Comparison of ENCODE assay signal across 18 cellular contexts in the genomic region with DNA sequence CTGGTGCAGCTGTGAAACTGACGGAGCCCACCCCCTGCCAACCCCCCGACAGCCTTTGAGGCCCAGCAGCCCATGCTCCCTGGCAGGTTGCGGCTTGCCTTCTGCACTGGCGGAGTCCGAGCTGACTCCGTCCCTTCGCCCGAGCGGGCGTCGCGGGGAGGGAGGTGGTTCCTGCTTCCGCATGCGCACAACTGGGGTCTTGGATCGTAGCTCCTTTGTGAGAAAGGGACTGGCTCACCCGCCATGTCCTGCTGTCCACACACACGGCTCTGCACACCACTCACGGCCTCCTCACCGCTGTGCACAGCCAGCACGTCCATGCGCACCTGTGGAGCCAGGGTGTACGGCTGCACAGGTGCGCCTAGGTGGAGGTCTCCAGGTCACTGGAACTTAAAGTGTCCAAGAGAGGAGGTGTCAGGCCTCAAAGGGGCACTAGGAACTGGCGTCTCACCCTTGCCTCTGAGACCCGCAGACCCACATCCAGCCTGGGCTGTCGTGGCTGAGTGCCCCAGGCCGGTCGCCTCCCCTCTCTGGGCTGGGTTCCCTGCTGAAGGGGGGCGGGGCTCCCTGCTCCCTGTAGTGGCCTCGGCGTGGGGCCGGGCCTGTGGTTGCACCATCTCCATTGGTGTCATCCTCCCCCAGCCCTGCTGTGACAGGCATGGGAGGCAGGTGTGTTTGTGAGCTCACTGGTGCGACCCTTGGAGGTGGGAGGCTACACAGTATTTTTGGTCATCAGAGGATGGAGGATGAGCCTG. TPM values are rescaled to one million over a fixed set of nuclear protein-coding genes. Genes with fewer than 3 reads are reported as not detected.
"Had no signal": no experiment of that assay in that cellular context is flagged by ENCODE, and none has a peak within 500 bp of the region (broad histone marks: within the 10 kb centered on the region; RNA-seq: fewer than 3 reads in every experiment).

No MANE protein-coding gene starts in this region.

- H3K9me3 Mint-ChIP-seq: activated naive CD4-positive, alpha-beta T cell treated with anti-CD3 and anti-CD28 coated beads, Interleukin-2, amount 50 U/mL, for 72 hours; effector memory CD8-positive, alpha-beta T cell; immature natural killer cell; T-helper 2 cell treated with Interferon-gamma antibody and Interleukin-4, amounts not matched to agents 5 μg/mL and 100 μg/mL, for 36 hours had no signal

- ATAC-seq: activated naive CD4-positive, alpha-beta T cell treated with anti-CD3 and anti-CD28 coated beads, Interleukin-2, amount 50 U/mL, for 72 hours; effector memory CD8-positive, alpha-beta T cell; left lung; naive thymus-derived CD4-positive, alpha-beta T cell; stimulated activated naive CD8-positive, alpha-beta T cell treated with anti-CD3 and anti-CD28 coated beads, Interleukin-15, Interleukin-2, amounts not matched to agents 100 U/mL and 50 U/mL, for 24 hours had no signal

- H3K4me3 Mint-ChIP-seq: effector memory CD8-positive, alpha-beta T cell; immature natural killer cell; naive thymus-derived CD4-positive, alpha-beta T cell; T-helper 2 cell treated with Interferon-gamma antibody and Interleukin-4, amounts not matched to agents 5 μg/mL and 100 μg/mL, for 36 hours had no signal

- DNase-seq: activated CD4-positive, alpha-beta T cell treated with anti-CD3 and anti-CD28 coated beads for 1 hour; activated CD4-positive, alpha-beta T cell treated with anti-CD3 and anti-CD28 coated beads, Interleukin-2, amount 50 U/mL, for 1 hour; activated gamma-delta T cell treated with Interleukin-2 at 50 U/mL for 16 hours; activated T-cell treated with anti-CD3 and anti-CD28 coated beads, Interleukin-2, amount 50 U/mL, for 1 hour; colonic mucosa; effector memory CD8-positive, alpha-beta T cell; glutamatergic neuron; immature natural killer cell; naive thymus-derived CD4-positive, alpha-beta T cell; stimulated activated CD4-positive, alpha-beta T cell treated with anti-CD3 and anti-CD28 coated beads, Interleukin-4, amount 100 ng/mL, for 24 hours; stimulated activated naive CD8-positive, alpha-beta T cell treated with anti-CD3 and anti-CD28 coated beads, Interleukin-15, Interleukin-2, amounts not matched to agents 100 U/mL and 50 U/mL, for 24 hours; thyroid gland; WERI-Rb-1 had no signal

- H3K27me3 Mint-ChIP-seq: progenitor cell of endocrine pancreas had no signal

- H3K4me1 Mint-ChIP-seq: immature natural killer cell had no signal

- H3K36me3 Mint-ChIP-seq: activated naive CD4-positive, alpha-beta T cell treated with anti-CD3 and anti-CD28 coated beads, Interleukin-2, amount 50 U/mL, for 72 hours; immature natural killer cell; naive thymus-derived CD4-positive, alpha-beta T cell had no signal

- H3K27ac Mint-ChIP-seq: activated naive CD4-positive, alpha-beta T cell treated with anti-CD3 and anti-CD28 coated beads, Interleukin-2, amount 50 U/mL, for 72 hours; immature natural killer cell; naive thymus-derived CD4-positive, alpha-beta T cell; progenitor cell of endocrine pancreas; T-helper 2 cell treated with Interferon-gamma antibody and Interleukin-4, amounts not matched to agents 5 μg/mL and 100 μg/mL, for 36 hours had no signal

RNA-seq across cellular contexts. Expression of gene JPH3, which starts 45.3 kb away (rescaled TPM):
- total RNA-seq: bronchial epithelial cell; naive thymus-derived CD4-positive, alpha-beta T cell had no signal
